19 cellular contexts compared by ENCODE assay signal in the genomic region with DNA sequence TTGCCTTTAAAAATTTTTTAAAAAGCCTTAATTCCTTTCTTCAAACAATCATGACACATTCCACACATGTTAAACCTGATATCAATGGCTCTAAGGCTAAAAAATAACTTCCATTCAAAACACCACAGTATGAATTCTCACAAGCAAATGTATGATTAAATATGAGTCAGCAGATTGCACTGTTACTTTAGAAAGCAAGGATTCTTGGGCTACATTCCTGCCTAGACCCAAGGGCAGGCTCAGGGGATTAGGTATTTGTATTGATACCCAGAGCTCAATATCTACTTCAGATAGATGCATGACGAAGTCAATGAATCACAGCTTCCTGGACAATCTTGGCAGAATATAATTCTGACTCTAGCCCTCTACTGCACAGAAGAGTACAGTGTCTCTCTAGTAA.
DNase-seq lines count a peak whose midpoint lies in the region; ATAC-seq and TF ChIP-seq lines count a peak whose summit lies in the region.
"Had no signal": no experiment of that assay in that cellular context is flagged by ENCODE, and none has a peak within 500 bp of the region (broad histone marks: within the 10 kb centered on the region; RNA-seq: fewer than 3 reads in every experiment).

No MANE protein-coding gene starts in this region.

- H3K4me3 ChIP-seq in AG04449 (ENCODE audit: low read depth, low read length) = no peak overlapping the region
- H3K4me3 ChIP-seq: dorsolateral prefrontal cortex, GM23338, lung, tibial artery had no signal

- in situ Hi-C loops in G401 (cut with HindIII; ENCODE audit: low sequenced_read_pairs) = no loop called here

- ATAC-seq in HG02970 (IDR thresholded peaks at IDR 0.05; ENCODE audit: low FRiP score, unreplicated experiment) (no peak), HG03520 (IDR thresholded peaks at IDR 0.05; ENCODE audit: unreplicated experiment) (no peak)
- ATAC-seq: activated T-helper 17 cell treated with anti-CD3 and anti-CD28 coated beads, Interleukin-2, amount 50 U/mL, for 72 hours; GM23338; natural killer cell treated with Interleukin-12 subunit alpha and Interleukin-12 subunit beta and Interleukin-15 and Interleukin-18, amount 100 ng/mL, for 72 hours had no signal

- TF ChIP-seq CTCF in AG04449 (IDR thresholded peaks at IDR 0.05; ENCODE audit: insufficient read depth, low read length, missing control alignments) = no peak

- POLR2A ChIA-PET in AG04449 (lab: Yijun Ruan, JAX) = interaction anchor here (1.5 to 1.6 kb wide), 2 partner anchors 12 to 80 kb away, joined by 3 to 4 read pairs; no protein-coding TSS in a partner anchor

- CTCF ChIA-PET in AG04449 (lab: Yijun Ruan, JAX) = interaction anchor here (1.1 to 1.2 kb wide), 3 partner anchors 9 to 100 kb away, joined by 3 to 4 read pairs (median 3); no protein-coding TSS in a partner anchor

- peak; percentile 87 for DNase-seq in AG04449 (ENCODE audit: low read depth, low spot score)
- DNase-seq in HS-5 (ENCODE audit: low read depth) = peak; percentile 78
- DNase-seq in astrocyte of the hippocampus (ENCODE audit: low read depth, low spot score) = peak; percentile 82
- peak; percentile 13 for DNase-seq in glomerular visceral epithelial cell (ENCODE audit: extremely low spot score)
- DNase-seq in G401 (ENCODE audit: low spot score) = no peak
- no peak for DNase-seq in C1 segment of cervical spinal cord (lab: John Stamatoyannopoulos, UW)
- DNase-seq: activated CD4-positive, alpha-beta memory T cell treated with anti-CD3 and anti-CD28 coated beads, Interleukin-2, amount 10 ng/mL, durations not matched to agents 7 days and 5 days; dorsolateral prefrontal cortex; NCI-H1105; NCI-H345; right cardiac atrium; stimulated activated CD4-positive, alpha-beta T cell treated with anti-CD3 and anti-CD28 coated beads, Interleukin-4, amount 100 ng/mL, for 1 hour; tibial artery had no signal

Comparison
In these comparisons a context has a peak if more than half of its experiments do, and no peak if none do; other contexts are left out.
1. DNase-seq: peak in AG04449 (single experiment), HS-5 (single experiment), astrocyte of the hippocampus (single experiment) and glomerular visceral epithelial cell (single experiment); none in G401 (single experiment) and C1 segment of cervical spinal cord (0 of 14).